ENCODE assay signal across 23 cellular contexts in genomic region chr4:110012917-110013316, GRCh38.
"Had no signal": no experiment of that assay in that cellular context is flagged by ENCODE, and none has a peak within 500 bp of the region (broad histone marks: within the 10 kb centered on the region; RNA-seq: fewer than 3 reads in every experiment).

No MANE protein-coding gene starts in this region.

- DNase-seq: effector CD8-positive, alpha-beta T cell; endodermal cell; foreskin fibroblast; gastrocnemius medialis; head of caudate nucleus; natural killer cell; occipital lobe; ovary; posterior cingulate gyrus; psoas muscle; right cardiac atrium; small intestine; stimulated activated CD4-positive, alpha-beta T cell treated with anti-CD3 and anti-CD28 coated beads, Interleukin-15, amount 100 ng/mL, for 24 hours; stimulated activated CD4-positive, alpha-beta T cell treated with anti-CD3 and anti-CD28 coated beads, Interleukin-2, amount 100 ng/mL, for 48 hours; stimulated activated naive B cell treated with anti-CD40 and anti-IgM and Interleukin-4, amounts not matched to agents 10 μg/mL and 1 μg/mL and 100 μg/mL, for 72 hours; upper lobe of left lung had no signal

- FAIRE-seq: keratinocyte, small intestine, urothelium cell line had no signal

- H3K27ac ChIP-seq: epithelial cell of prostate, gastrocnemius medialis, ovary, psoas muscle, thoracic aorta, tibial nerve, upper lobe of left lung had no signal

- H3K4me1 ChIP-seq: gastrocnemius medialis, psoas muscle, tibial nerve, upper lobe of left lung had no signal

- H3K9me3 ChIP-seq: gastrocnemius medialis, ovary, psoas muscle, thoracic aorta, upper lobe of left lung had no signal

- ATAC-seq: esophagus mucosa; gastrocnemius medialis; natural killer cell; psoas muscle; right cardiac atrium; stimulated activated naive B cell treated with anti-CD40 and anti-IgM and Interleukin-4, amounts not matched to agents 10 μg/mL and 1 μg/mL and 100 μg/mL, for 72 hours had no signal

- H3K4me3 ChIP-seq: gastrocnemius medialis, lung, ovary, psoas muscle, thoracic aorta, tibial nerve, upper lobe of left lung had no signal

- H3K36me3 ChIP-seq: ovary, thoracic aorta, tibial nerve, upper lobe of left lung had no signal

- H3K27me3 ChIP-seq: gastrocnemius medialis, ovary, tibial nerve, upper lobe of left lung had no signal
